8 cellular contexts compared by ENCODE assay signal in genomic region chr4:1026115-1026514, GRCh38. TPM values are rescaled to one million over a fixed set of nuclear protein-coding genes. Genes with fewer than 3 reads are reported as not detected.
DNase-seq lines count a peak whose midpoint lies in the region; ATAC-seq and TF ChIP-seq lines count a peak whose summit lies in the region.

No MANE protein-coding gene starts in this region.

- peak overlapping the region in 1 of 2 donors; percentile 10 for H3K4me3 ChIP-seq in neuronal stem cell (ENCODE audit: low read length in 2 of 2)

- TF ChIP-seq CTCF in HFFc6 (IDR thresholded peaks at IDR 0.05): no peak

- peaks cover 4% of the 10 kb centered on the region for H3K36me3 Mint-ChIP-seq in activated T-helper 1 cell treated with anti-CD3 and anti-CD28 coated beads, Interleukin-12 subunit alpha, Interleukin-12 subunit beta, Interleukin-2, Interleukin-4 antibody, amounts not matched to agents 30 ng/mL and 10 ng/mL and 1 ng/mL, durations not matched to agents 14 hours and 24 hours and 36 hours (ENCODE audit: low read depth)
- peaks cover 12% of the 10 kb centered on the region for H3K36me3 Mint-ChIP-seq in HFFc6 (ENCODE audit: low read depth)

- peak overlapping the region; percentile 3 for H4K91ac ChIP-seq in neuronal stem cell (ENCODE audit: low read depth, low read length, poor library complexity)

- no CpG with 5 or more reads among the region's 17 CpGs for WGBS in neuronal stem cell (ENCODE audit: extremely low coverage in 2 of 2, insufficient read length in 2 of 2, insufficient replicate concordance in 1 of 2), 2 donors

- peaks cover 12 to 32% of the 10 kb centered on the region in 2 donors for H3K4me1 ChIP-seq in neuronal stem cell (ENCODE audit: control insufficient read depth in 2 of 2, insufficient read depth in 1 of 2, low read depth in 1 of 2, low read length in 2 of 2)

- H2BK120ac ChIP-seq in neuronal stem cell (ENCODE audit: low read depth, low read length): no peak overlapping the region

- no peak overlapping the region for H3K27ac Mint-ChIP-seq in activated T-helper 1 cell treated with anti-CD3 and anti-CD28 coated beads, Interleukin-12 subunit alpha, Interleukin-12 subunit beta, Interleukin-2, Interleukin-4 antibody, amounts not matched to agents 30 ng/mL and 10 ng/mL and 1 ng/mL, durations not matched to agents 14 hours and 24 hours and 36 hours
- no peak overlapping the region for H3K27ac Mint-ChIP-seq in HFFc6

- peak overlapping the region; percentile 1 for H4K8ac ChIP-seq in neuronal stem cell (ENCODE audit: low read depth, low read length)

- H2AK5ac ChIP-seq in neuronal stem cell (ENCODE audit: low read depth, low read length): no peak overlapping the region

- no peak overlapping the region for H3K18ac ChIP-seq in neuronal stem cell (ENCODE audit: low read length)

- H3K14ac ChIP-seq in neuronal stem cell (ENCODE audit: low read length): peak overlapping the region; percentile 94

- no peaks in the 10 kb centered on the region for H3K9me3 Mint-ChIP-seq in activated T-helper 1 cell treated with anti-CD3 and anti-CD28 coated beads, Interleukin-12 subunit alpha, Interleukin-12 subunit beta, Interleukin-2, Interleukin-4 antibody, amounts not matched to agents 30 ng/mL and 10 ng/mL and 1 ng/mL, durations not matched to agents 14 hours and 24 hours and 36 hours
- no peaks in the 10 kb centered on the region for H3K9me3 Mint-ChIP-seq in HFFc6

- H2BK15ac ChIP-seq in neuronal stem cell (ENCODE audit: low read length): no peak overlapping the region

- H3K4me2 ChIP-seq in neuronal stem cell (ENCODE audit: insufficient read depth, low read length, poor library complexity, severe bottlenecking): no peak overlapping the region

- no peak overlapping the region for H2BK5ac ChIP-seq in neuronal stem cell (ENCODE audit: low read length)

- H3K79me1 ChIP-seq in neuronal stem cell (ENCODE audit: low read depth, low read length): peaks cover 14% of the 10 kb centered on the region

- DNase-seq in CD1c-positive myeloid dendritic cell (ENCODE audit: extremely low spot score) (peak; percentile 27), GM19240 (ENCODE audit: insufficient read length, low spot score) (peak; percentile 89), neuronal stem cell (ENCODE audit: low spot score) (no peak), HFFc6 (no peak), pons (ENCODE audit: low spot score) (no peak), NCI-H1930 (lab: John Stamatoyannopoulos, UW) (no peak)
- DNase-seq in activated T-helper 1 cell treated with anti-CD3 and anti-CD28 coated beads, Interleukin-12 subunit alpha, Interleukin-12 subunit beta, Interleukin-2, Interleukin-4 antibody, amounts not matched to agents 30 ng/mL and 10 ng/mL and 1 ng/mL, durations not matched to agents 14 hours and 24 hours and 36 hours (ENCODE audit: low spot score): peak; percentile 29

- peak overlapping the region; percentile 84 for H3K9ac ChIP-seq in neuronal stem cell (ENCODE audit: low read depth, low read length, poor library complexity)

- peak overlapping the region; percentile 98 for H3K23ac ChIP-seq in neuronal stem cell (ENCODE audit: low read depth, low read length, poor library complexity)

- peaks cover 0 to 4% (median 0%) of the 10 kb centered on the region in 3 experiments for H3K27me3 ChIP-seq in neuronal stem cell (ENCODE audit: control insufficient read depth in 3 of 3, insufficient read depth in 3 of 3, low read depth in 1 of 3, low read length in 3 of 3)

- H3K27ac ChIP-seq in neuronal stem cell (replicated peaks; ENCODE audit: low read length): no peak overlapping the region

- ATAC-seq in HG03520 (IDR thresholded peaks at IDR 0.05; ENCODE audit: unreplicated experiment): peak; percentile 62

- no peak overlapping the region for H2BK12ac ChIP-seq in neuronal stem cell (ENCODE audit: low read length)

- no peak overlapping the region for H2AFZ ChIP-seq in neuronal stem cell (ENCODE audit: low read length)

- H3K27me3 Mint-ChIP-seq in activated T-helper 1 cell treated with anti-CD3 and anti-CD28 coated beads, Interleukin-12 subunit alpha, Interleukin-12 subunit beta, Interleukin-2, Interleukin-4 antibody, amounts not matched to agents 30 ng/mL and 10 ng/mL and 1 ng/mL, durations not matched to agents 14 hours and 24 hours and 36 hours (ENCODE audit: insufficient read depth): no peaks in the 10 kb centered on the region
- no peaks in the 10 kb centered on the region; the same call in none of the 2 replicates for H3K27me3 Mint-ChIP-seq in HFFc6 (ENCODE audit: insufficient read depth)

- intact Hi-C loops in activated T-helper 1 cell treated with anti-CD3 and anti-CD28 coated beads, Interleukin-12 subunit alpha, Interleukin-12 subunit beta, Interleukin-2, Interleukin-4 antibody, amounts not matched to agents 30 ng/mL and 10 ng/mL and 1 ng/mL, durations not matched to agents 14 hours and 24 hours and 36 hours (cut with micrococcal nuclease): no loop called here

- H3K36me3 ChIP-seq in neuronal stem cell (replicated peaks in 1 of 2; ENCODE audit: control insufficient read depth in 2 of 2, insufficient read depth in 2 of 2, low read length in 2 of 2): peaks cover 23 to 33% of the 10 kb centered on the region in 2 donors

- no peak overlapping the region for H3K4me3 Mint-ChIP-seq in activated T-helper 1 cell treated with anti-CD3 and anti-CD28 coated beads, Interleukin-12 subunit alpha, Interleukin-12 subunit beta, Interleukin-2, Interleukin-4 antibody, amounts not matched to agents 30 ng/mL and 10 ng/mL and 1 ng/mL, durations not matched to agents 14 hours and 24 hours and 36 hours
- no peak overlapping the region for H3K4me3 Mint-ChIP-seq in HFFc6

- peaks cover 0 to 11% of the 10 kb centered on the region in 2 donors for H3K9me3 ChIP-seq in neuronal stem cell (replicated peaks in 1 of 2; ENCODE audit: control insufficient read depth in 2 of 2, insufficient read depth in 1 of 2, low read depth in 1 of 2, low read length in 2 of 2)

- H3K4me1 Mint-ChIP-seq in activated T-helper 1 cell treated with anti-CD3 and anti-CD28 coated beads, Interleukin-12 subunit alpha, Interleukin-12 subunit beta, Interleukin-2, Interleukin-4 antibody, amounts not matched to agents 30 ng/mL and 10 ng/mL and 1 ng/mL, durations not matched to agents 14 hours and 24 hours and 36 hours (ENCODE audit: low read depth): peaks cover 12% of the 10 kb centered on the region
- no peaks in the 10 kb centered on the region for H3K4me1 Mint-ChIP-seq in HFFc6 (ENCODE audit: low read depth)

- H3K4ac ChIP-seq in neuronal stem cell (ENCODE audit: low read length): no peak overlapping the region

RNA-seq across cellular contexts. Expression of gene FGFRL1, which starts 14.7 kb away (rescaled TPM):
- 15.5 TPM in 2 replicates for total RNA-seq in activated T-helper 1 cell treated with anti-CD3 and anti-CD28 coated beads, Interleukin-12 subunit alpha, Interleukin-12 subunit beta, Interleukin-2, Interleukin-4 antibody, amounts not matched to agents 30 ng/mL and 10 ng/mL and 1 ng/mL, durations not matched to agents 14 hours and 24 hours and 36 hours
- polyA plus RNA-seq in neuronal stem cell (2013, experiment 1 of 2): 67.8 TPM
- 66.3 TPM for polyA plus RNA-seq in neuronal stem cell (2013, experiment 2 of 2)
- total RNA-seq in HFFc6 (2021; fragmentation: NEBNext Ultra II Directional; extraction: Animal tissue kit (Norgen Biotek cat#: 25700)): 10 to 100 TPM; 15.4 to 40.8 (median 17.3) TPM

RNA-seq across cellular contexts. Expression of gene SLC26A1, which starts 32.9 kb away (rescaled TPM):
- 0.22 and 0.49 TPM in 2 replicates for total RNA-seq in activated T-helper 1 cell treated with anti-CD3 and anti-CD28 coated beads, Interleukin-12 subunit alpha, Interleukin-12 subunit beta, Interleukin-2, Interleukin-4 antibody, amounts not matched to agents 30 ng/mL and 10 ng/mL and 1 ng/mL, durations not matched to agents 14 hours and 24 hours and 36 hours
- polyA plus RNA-seq in neuronal stem cell (2013, experiment 1 of 2): 0.13 TPM
- 0.15 TPM for polyA plus RNA-seq in neuronal stem cell (2013, experiment 2 of 2)
- under 1 TPM in 3 of 6 experiments, not detected in 3; 0.16 to 0.38 (median 0.19) TPM for total RNA-seq in HFFc6 (2021; fragmentation: NEBNext Ultra II Directional; extraction: Animal tissue kit (Norgen Biotek cat#: 25700))

RNA-seq across cellular contexts. Expression of gene IDUA, which starts 39.3 kb away (rescaled TPM):
- 33.8 and 34.3 TPM in 2 replicates for total RNA-seq in activated T-helper 1 cell treated with anti-CD3 and anti-CD28 coated beads, Interleukin-12 subunit alpha, Interleukin-12 subunit beta, Interleukin-2, Interleukin-4 antibody, amounts not matched to agents 30 ng/mL and 10 ng/mL and 1 ng/mL, durations not matched to agents 14 hours and 24 hours and 36 hours
- polyA plus RNA-seq in neuronal stem cell (2013, experiment 1 of 2): 6.9 TPM
- polyA plus RNA-seq in neuronal stem cell (2013, experiment 2 of 2): 5.7 TPM
- total RNA-seq in HFFc6 (2021; fragmentation: NEBNext Ultra II Directional; extraction: Animal tissue kit (Norgen Biotek cat#: 25700)): 10 to 100 TPM; 20.9 to 40.3 (median 23.3) TPM

RNA-seq across cellular contexts. Expression of gene DGKQ, which starts 52.7 kb away (rescaled TPM):
- total RNA-seq in activated T-helper 1 cell treated with anti-CD3 and anti-CD28 coated beads, Interleukin-12 subunit alpha, Interleukin-12 subunit beta, Interleukin-2, Interleukin-4 antibody, amounts not matched to agents 30 ng/mL and 10 ng/mL and 1 ng/mL, durations not matched to agents 14 hours and 24 hours and 36 hours: 17.8 and 18.0 TPM in 2 replicates
- polyA plus RNA-seq in neuronal stem cell (2013, experiment 1 of 2): 5.4 TPM
- 5.2 TPM for polyA plus RNA-seq in neuronal stem cell (2013, experiment 2 of 2)
- total RNA-seq in HFFc6 (2021; fragmentation: NEBNext Ultra II Directional; extraction: Animal tissue kit (Norgen Biotek cat#: 25700)): 10 to 100 TPM; 11.3 to 14.9 (median 13.1) TPM

Comparison
In these comparisons a context has a peak if more than half of its experiments do, and no peak if none do; other contexts are left out.
1. DNase-seq: peak in CD1c-positive myeloid dendritic cell (single experiment), GM19240 (single experiment) and activated T-helper 1 cell treated with anti-CD3 and anti-CD28 coated beads, Interleukin-12 subunit alpha, Interleukin-12 subunit beta, Interleukin-2, Interleukin-4 antibody, amounts not matched to agents 30 ng/mL and 10 ng/mL and 1 ng/mL, durations not matched to agents 14 hours and 24 hours and 36 hours (single experiment); none in neuronal stem cell (single experiment), HFFc6 (single experiment), pons (single experiment) and NCI-H1930 (0 of 2).